In genomic region chr7:3154881-3155494, GRCh38 we compare ENCODE assay signal across 8 cellular contexts.
DNase-seq lines count a peak whose midpoint lies in the region; ATAC-seq, FAIRE-seq and TF ChIP-seq lines count a peak whose summit lies in the region.

No MANE protein-coding gene starts in this region.

- H3K9me3 ChIP-seq in heart left ventricle: no peaks in the 10 kb centered on the region
- no peaks in the 10 kb centered on the region for H3K9me3 ChIP-seq in mammary epithelial cell (replicated peaks; ENCODE audit: insufficient read depth, low read length)
- no peaks in the 10 kb centered on the region for H3K9me3 ChIP-seq in testis

- H3K79me2 ChIP-seq in mammary epithelial cell (ENCODE audit: insufficient read depth, low read length): no peaks in the 10 kb centered on the region

- no peak for DNase-seq in heart left ventricle
- no peak for DNase-seq in Right ventricle myocardium inferior (ENCODE audit: missing footprints)
- peak; percentile 84 for DNase-seq in KBM-7
- DNase-seq in mammary epithelial cell: peak; percentile 46
- DNase-seq in midbrain (lab: John Stamatoyannopoulos, UW): peak; percentile 1
- DNase-seq in testis: peak; percentile 53
- DNase-seq in NCI-H226: no peak

- no peak overlapping the region for H3K4me2 ChIP-seq in mammary epithelial cell (ENCODE audit: insufficient read depth, low read depth, low read length)

- H4K20me1 ChIP-seq in mammary epithelial cell (ENCODE audit: insufficient read depth, low read length): no peaks in the 10 kb centered on the region

- in situ Hi-C loops in KBM-7 (cut with MboI; ENCODE audit: low pct_unique_long_range_greater_than_20kb, low sequenced_read_pairs) (loop anchor here (10.0 kb wide), 1 partner anchor 280 kb away; no protein-coding TSS in a partner anchor), mammary epithelial cell (cut with MboI; ENCODE audit: low sequenced_read_pairs in 2 of 2) (loop anchor here in 1 of 2 donors (10.0 kb wide), 1 partner anchor 280 kb away; no protein-coding TSS in a partner anchor)

- peaks cover 0 to 9% (median 0%) of the 10 kb centered on the region in 9 donors for H3K27me3 ChIP-seq in heart left ventricle
- H3K27me3 ChIP-seq in mammary epithelial cell (ENCODE audit: insufficient read depth, low read length): no peaks in the 10 kb centered on the region
- H3K27me3 ChIP-seq in testis: no peaks in the 10 kb centered on the region

- H3K4me1 ChIP-seq in heart left ventricle: no peaks in the 10 kb centered on the region
- H3K4me1 ChIP-seq in mammary epithelial cell (ENCODE audit: insufficient read depth, low read length): no peaks in the 10 kb centered on the region
- no peaks in the 10 kb centered on the region for H3K4me1 ChIP-seq in testis

- no peak overlapping the region for H3K9ac ChIP-seq in mammary epithelial cell (ENCODE audit: insufficient read depth, low read length)

- no peak overlapping the region for H3K27ac ChIP-seq in heart left ventricle
- H3K27ac ChIP-seq in mammary epithelial cell (ENCODE audit: insufficient read depth, low read depth, low read length): no peak overlapping the region
- no peak overlapping the region for H3K27ac ChIP-seq in testis

- dilution Hi-C loops in mammary epithelial cell (cut with HindIII; ENCODE audit: low sequenced_read_pairs): no loop called here

- ATAC-seq in heart left ventricle: no peak
- ATAC-seq in Right ventricle myocardium inferior: no peak

- peak; percentile 31 to 68 (median 49) for TF ChIP-seq CTCF in heart left ventricle (IDR thresholded peaks at IDR 0.05)
- TF ChIP-seq CTCF in mammary epithelial cell (conservative IDR thresholded peaks at IDR 0.05 in 1 of 2, IDR thresholded peaks at IDR 0.05 in 1 of 2; ENCODE audit: extremely low read depth in 1 of 2, insufficient read depth in 1 of 2, low read depth in 1 of 2, low read length in 2 of 2): peak; percentile 66 to 74
- TF ChIP-seq CTCF in testis (IDR thresholded peaks at IDR 0.05): peak; percentile 39 to 67 (median 65)

- H3K4me3 ChIP-seq in heart left ventricle (no peak overlapping the region), mammary epithelial cell (replicated peaks in 1 of 3; ENCODE audit: insufficient read depth in 1 of 3, low read depth in 2 of 3, low read length in 3 of 3) (no peak overlapping the region), testis (no peak overlapping the region)

- TF ChIP-seq POLR2A in heart left ventricle (IDR thresholded peaks at IDR 0.05) (no peak), testis (IDR thresholded peaks at IDR 0.05) (no peak)

- BruUV-seq in mammary epithelial cell (replicated peaks; lab: Mats Ljungman, UMichigan): no TSS peak

- intact Hi-C loops in heart left ventricle (cut with DNase I) (loop anchor here in 7 of 10 donors (2.0 to 10.0 kb wide), 5 partner anchors 288 to 483 kb away; no protein-coding TSS in a partner anchor), Right ventricle myocardium inferior (cut with DNase I) (loop anchor here (5.0 kb wide), 1 partner anchor 288 kb away; no protein-coding TSS in a partner anchor), mammary epithelial cell (cut with micrococcal nuclease) (loop anchor here (1.0 to 5.0 kb wide), 3 partner anchors 268 to 703 kb away; no protein-coding TSS in a partner anchor), testis (cut with DNase I; ENCODE audit: low total_unique reads) (no loop called here)

- CTCF ChIA-PET in mammary epithelial cell (lab: Charles Lee; ENCODE audit: low non-redundant PET): no interaction called here

- peak; percentile 56 for FAIRE-seq in TTC549 (lab: Jason Lieb, UNC)

- 71 to 81% (median 75%) methylated on average over 7 of the region's 7 CpGs for WGBS in heart left ventricle, 4 donors
- WGBS in mammary epithelial cell (ENCODE audit: low coverage, missing lambda C conversion rate): 64% methylated on average over 7 of the region's 7 CpGs
- WGBS in testis, 2 donors: 69 to 86% methylated on average over 7 of the region's 7 CpGs

- no peaks in the 10 kb centered on the region for H3K36me3 ChIP-seq in heart left ventricle
- H3K36me3 ChIP-seq in mammary epithelial cell (ENCODE audit: insufficient read depth, low read length): no peaks in the 10 kb centered on the region
- H3K36me3 ChIP-seq in testis (ENCODE audit: low read depth, missing control alignments): no peaks in the 10 kb centered on the region

- no peak overlapping the region for H2AFZ ChIP-seq in mammary epithelial cell (ENCODE audit: low read depth, low read length)

Comparison
In these comparisons a context has a peak if more than half of its experiments do, and no peak if none do; other contexts are left out.
1. DNase-seq: peak in KBM-7 (single experiment), mammary epithelial cell (single experiment), midbrain (single experiment) and testis (single experiment); none in heart left ventricle (0 of 5), Right ventricle myocardium inferior (single experiment) and NCI-H226 (single experiment).
2. Peak in every context shown above with its lines, with median percentiles within 50 percentile points of each other: CTCF ChIP-seq.